Comparison of ENCODE assay signal across 1 cellular context in the genomic region with DNA sequence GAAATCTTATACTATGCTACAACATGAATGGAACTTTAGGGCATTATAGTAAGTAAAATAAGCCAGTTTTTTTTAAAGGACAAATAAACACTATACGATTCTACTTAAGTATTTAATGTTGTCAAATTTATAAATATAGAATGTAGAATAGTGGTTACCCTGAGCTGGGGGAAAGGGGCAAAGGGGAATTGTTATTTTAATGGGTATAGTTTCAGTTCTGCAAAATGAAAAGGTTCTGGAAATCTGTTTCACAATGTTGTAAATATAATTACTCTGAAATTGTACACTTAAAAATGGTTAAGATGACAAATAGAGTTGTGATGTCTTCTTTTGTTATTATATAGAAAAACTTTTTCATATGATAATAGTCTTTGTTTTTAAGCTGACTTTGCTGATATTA.
TF ChIP-seq lines count a peak whose summit lies in the region.

No MANE protein-coding gene starts in this region.

TF ChIP-seq in GM12878, 131 proteins besides CTCF, POLR2A, EP300 and RAD21 (continued from another document):
- peak; percentile 58 for TF ChIP-seq MTA2 (IDR thresholded peaks at IDR 0.05; ENCODE audit: low read depth)
- TF ChIP-seq, protein P1, sequence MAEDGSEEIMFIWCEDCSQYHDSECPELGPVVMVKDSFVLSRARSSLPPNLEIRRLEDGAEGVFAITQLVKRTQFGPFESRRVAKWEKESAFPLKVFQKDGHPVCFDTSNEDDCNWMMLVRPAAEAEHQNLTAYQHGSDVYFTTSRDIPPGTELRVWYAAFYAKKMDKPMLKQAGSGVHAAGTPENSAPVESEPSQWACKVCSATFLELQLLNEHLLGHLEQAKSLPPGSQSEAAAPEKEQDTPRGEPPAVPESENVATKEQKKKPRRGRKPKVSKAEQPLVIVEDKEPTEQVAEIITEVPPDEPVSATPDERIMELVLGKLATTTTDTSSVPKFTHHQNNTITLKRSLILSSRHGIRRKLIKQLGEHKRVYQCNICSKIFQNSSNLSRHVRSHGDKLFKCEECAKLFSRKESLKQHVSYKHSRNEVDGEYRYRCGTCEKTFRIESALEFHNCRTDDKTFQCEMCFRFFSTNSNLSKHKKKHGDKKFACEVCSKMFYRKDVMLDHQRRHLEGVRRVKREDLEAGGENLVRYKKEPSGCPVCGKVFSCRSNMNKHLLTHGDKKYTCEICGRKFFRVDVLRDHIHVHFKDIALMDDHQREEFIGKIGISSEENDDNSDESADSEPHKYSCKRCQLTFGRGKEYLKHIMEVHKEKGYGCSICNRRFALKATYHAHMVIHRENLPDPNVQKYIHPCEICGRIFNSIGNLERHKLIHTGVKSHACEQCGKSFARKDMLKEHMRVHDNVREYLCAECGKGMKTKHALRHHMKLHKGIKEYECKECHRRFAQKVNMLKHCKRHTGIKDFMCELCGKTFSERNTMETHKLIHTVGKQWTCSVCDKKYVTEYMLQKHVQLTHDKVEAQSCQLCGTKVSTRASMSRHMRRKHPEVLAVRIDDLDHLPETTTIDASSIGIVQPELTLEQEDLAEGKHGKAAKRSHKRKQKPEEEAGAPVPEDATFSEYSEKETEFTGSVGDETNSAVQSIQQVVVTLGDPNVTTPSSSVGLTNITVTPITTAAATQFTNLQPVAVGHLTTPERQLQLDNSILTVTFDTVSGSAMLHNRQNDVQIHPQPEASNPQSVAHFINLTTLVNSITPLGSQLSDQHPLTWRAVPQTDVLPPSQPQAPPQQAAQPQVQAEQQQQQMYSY (CRISPR knock-in tag; IDR thresholded peaks at IDR 0.05) = no peak
- peak; percentile 53; the same call in 1 of the 2 replicates for TF ChIP-seq NR2F1 (conservative IDR thresholded peaks at IDR 0.05)
- no peak for TF ChIP-seq SUPT20H (IDR thresholded peaks at IDR 0.05; ENCODE audit: borderline replicate concordance, control insufficient read depth, low read depth, low read length)
- TF ChIP-seq SPI1 (IDR thresholded peaks at IDR 0.05; ENCODE audit: borderline replicate concordance, insufficient read depth, low read depth, low read length) = peak; percentile 61; the same call in 1 of the 2 replicates
- no peak for TF ChIP-seq NBN (IDR thresholded peaks at IDR 0.05)
- TF ChIP-seq BACH1 (IDR thresholded peaks at IDR 0.05; ENCODE audit: borderline replicate concordance) = no peak
- TF ChIP-seq ZNF217 (IDR thresholded peaks at IDR 0.05) = no peak
- no peak for TF ChIP-seq RCOR1 (conservative IDR thresholded peaks at IDR 0.05; ENCODE audit: low read depth, low read length)
- TF ChIP-seq, protein P2, sequence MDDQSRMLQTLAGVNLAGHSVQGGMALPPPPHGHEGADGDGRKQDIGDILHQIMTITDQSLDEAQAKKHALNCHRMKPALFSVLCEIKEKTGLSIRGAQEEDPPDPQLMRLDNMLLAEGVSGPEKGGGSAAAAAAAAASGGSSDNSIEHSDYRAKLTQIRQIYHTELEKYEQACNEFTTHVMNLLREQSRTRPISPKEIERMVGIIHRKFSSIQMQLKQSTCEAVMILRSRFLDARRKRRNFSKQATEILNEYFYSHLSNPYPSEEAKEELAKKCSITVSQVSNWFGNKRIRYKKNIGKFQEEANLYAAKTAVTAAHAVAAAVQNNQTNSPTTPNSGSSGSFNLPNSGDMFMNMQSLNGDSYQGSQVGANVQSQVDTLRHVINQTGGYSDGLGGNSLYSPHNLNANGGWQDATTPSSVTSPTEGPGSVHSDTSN (IDR thresholded peaks at IDR 0.05; ENCODE audit: insufficient replicate concordance, low read depth, low read length) = no peak
- no peak for TF ChIP-seq SMAD5 (IDR thresholded peaks at IDR 0.05; ENCODE audit: low read depth)
- TF ChIP-seq HDAC6 (IDR thresholded peaks at IDR 0.05; ENCODE audit: unreplicated experiment) = no peak
- TF ChIP-seq TBL1XR1 (IDR thresholded peaks at IDR 0.05; ENCODE audit: low read depth, low read length) = no peak
- no peak for TF ChIP-seq TARDBP (IDR thresholded peaks at IDR 0.05; ENCODE audit: borderline replicate concordance)
- no peak for TF ChIP-seq CHD2 (IDR thresholded peaks at IDR 0.05; ENCODE audit: borderline replicate concordance, low read depth, low read length)
- no peak for TF ChIP-seq KLF5 (IDR thresholded peaks at IDR 0.05; ENCODE audit: partially characterized antibody)
- no peak for TF ChIP-seq NR2C2 (IDR thresholded peaks at IDR 0.05; ENCODE audit: borderline replicate concordance, control insufficient read depth, insufficient read length, low read depth)
- TF ChIP-seq, protein P3, sequence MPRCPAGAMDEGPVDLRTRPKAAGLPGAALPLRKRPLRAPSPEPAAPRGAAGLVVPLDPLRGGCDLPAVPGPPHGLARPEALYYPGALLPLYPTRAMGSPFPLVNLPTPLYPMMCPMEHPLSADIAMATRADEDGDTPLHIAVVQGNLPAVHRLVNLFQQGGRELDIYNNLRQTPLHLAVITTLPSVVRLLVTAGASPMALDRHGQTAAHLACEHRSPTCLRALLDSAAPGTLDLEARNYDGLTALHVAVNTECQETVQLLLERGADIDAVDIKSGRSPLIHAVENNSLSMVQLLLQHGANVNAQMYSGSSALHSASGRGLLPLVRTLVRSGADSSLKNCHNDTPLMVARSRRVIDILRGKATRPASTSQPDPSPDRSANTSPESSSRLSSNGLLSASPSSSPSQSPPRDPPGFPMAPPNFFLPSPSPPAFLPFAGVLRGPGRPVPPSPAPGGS (IDR thresholded peaks at IDR 0.05; ENCODE audit: borderline replicate concordance, insufficient read depth, low read depth, low read length, poor library complexity, severe bottlenecking) = no peak
- TF ChIP-seq IKZF2 (IDR thresholded peaks at IDR 0.05) = peak; percentile 27 to 45; a peak in 2 of 4 replicates
- peak; percentile 25 for TF ChIP-seq MEF2B (IDR thresholded peaks at IDR 0.05; ENCODE audit: partially characterized antibody, poor library complexity, severe bottlenecking)
- TF ChIP-seq, protein P4, sequence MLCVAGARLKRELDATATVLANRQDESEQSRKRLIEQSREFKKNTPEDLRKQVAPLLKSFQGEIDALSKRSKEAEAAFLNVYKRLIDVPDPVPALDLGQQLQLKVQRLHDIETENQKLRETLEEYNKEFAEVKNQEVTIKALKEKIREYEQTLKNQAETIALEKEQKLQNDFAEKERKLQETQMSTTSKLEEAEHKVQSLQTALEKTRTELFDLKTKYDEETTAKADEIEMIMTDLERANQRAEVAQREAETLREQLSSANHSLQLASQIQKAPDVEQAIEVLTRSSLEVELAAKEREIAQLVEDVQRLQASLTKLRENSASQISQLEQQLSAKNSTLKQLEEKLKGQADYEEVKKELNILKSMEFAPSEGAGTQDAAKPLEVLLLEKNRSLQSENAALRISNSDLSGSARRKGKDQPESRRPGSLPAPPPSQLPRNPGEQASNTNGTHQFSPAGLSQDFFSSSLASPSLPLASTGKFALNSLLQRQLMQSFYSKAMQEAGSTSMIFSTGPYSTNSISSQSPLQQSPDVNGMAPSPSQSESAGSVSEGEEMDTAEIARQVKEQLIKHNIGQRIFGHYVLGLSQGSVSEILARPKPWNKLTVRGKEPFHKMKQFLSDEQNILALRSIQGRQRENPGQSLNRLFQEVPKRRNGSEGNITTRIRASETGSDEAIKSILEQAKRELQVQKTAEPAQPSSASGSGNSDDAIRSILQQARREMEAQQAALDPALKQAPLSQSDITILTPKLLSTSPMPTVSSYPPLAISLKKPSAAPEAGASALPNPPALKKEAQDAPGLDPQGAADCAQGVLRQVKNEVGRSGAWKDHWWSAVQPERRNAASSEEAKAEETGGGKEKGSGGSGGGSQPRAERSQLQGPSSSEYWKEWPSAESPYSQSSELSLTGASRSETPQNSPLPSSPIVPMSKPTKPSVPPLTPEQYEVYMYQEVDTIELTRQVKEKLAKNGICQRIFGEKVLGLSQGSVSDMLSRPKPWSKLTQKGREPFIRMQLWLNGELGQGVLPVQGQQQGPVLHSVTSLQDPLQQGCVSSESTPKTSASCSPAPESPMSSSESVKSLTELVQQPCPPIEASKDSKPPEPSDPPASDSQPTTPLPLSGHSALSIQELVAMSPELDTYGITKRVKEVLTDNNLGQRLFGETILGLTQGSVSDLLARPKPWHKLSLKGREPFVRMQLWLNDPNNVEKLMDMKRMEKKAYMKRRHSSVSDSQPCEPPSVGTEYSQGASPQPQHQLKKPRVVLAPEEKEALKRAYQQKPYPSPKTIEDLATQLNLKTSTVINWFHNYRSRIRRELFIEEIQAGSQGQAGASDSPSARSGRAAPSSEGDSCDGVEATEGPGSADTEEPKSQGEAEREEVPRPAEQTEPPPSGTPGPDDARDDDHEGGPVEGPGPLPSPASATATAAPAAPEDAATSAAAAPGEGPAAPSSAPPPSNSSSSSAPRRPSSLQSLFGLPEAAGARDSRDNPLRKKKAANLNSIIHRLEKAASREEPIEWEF (IDR thresholded peaks at IDR 0.05; ENCODE audit: insufficient replicate concordance, low read depth, low read length) = no peak
- TF ChIP-seq, protein P5, sequence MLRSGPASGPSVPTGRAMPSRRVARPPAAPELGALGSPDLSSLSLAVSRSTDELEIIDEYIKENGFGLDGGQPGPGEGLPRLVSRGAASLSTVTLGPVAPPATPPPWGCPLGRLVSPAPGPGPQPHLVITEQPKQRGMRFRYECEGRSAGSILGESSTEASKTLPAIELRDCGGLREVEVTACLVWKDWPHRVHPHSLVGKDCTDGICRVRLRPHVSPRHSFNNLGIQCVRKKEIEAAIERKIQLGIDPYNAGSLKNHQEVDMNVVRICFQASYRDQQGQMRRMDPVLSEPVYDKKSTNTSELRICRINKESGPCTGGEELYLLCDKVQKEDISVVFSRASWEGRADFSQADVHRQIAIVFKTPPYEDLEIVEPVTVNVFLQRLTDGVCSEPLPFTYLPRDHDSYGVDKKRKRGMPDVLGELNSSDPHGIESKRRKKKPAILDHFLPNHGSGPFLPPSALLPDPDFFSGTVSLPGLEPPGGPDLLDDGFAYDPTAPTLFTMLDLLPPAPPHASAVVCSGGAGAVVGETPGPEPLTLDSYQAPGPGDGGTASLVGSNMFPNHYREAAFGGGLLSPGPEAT (IDR thresholded peaks at IDR 0.05; ENCODE audit: low read depth) = no peak
- TF ChIP-seq YY1 (IDR thresholded peaks at IDR 0.05; ENCODE audit: low read depth, low read length) = no peak
- TF ChIP-seq NRF1 (conservative IDR thresholded peaks at IDR 0.05; ENCODE audit: low read depth, low read length) = no peak
- TF ChIP-seq, protein P6, sequence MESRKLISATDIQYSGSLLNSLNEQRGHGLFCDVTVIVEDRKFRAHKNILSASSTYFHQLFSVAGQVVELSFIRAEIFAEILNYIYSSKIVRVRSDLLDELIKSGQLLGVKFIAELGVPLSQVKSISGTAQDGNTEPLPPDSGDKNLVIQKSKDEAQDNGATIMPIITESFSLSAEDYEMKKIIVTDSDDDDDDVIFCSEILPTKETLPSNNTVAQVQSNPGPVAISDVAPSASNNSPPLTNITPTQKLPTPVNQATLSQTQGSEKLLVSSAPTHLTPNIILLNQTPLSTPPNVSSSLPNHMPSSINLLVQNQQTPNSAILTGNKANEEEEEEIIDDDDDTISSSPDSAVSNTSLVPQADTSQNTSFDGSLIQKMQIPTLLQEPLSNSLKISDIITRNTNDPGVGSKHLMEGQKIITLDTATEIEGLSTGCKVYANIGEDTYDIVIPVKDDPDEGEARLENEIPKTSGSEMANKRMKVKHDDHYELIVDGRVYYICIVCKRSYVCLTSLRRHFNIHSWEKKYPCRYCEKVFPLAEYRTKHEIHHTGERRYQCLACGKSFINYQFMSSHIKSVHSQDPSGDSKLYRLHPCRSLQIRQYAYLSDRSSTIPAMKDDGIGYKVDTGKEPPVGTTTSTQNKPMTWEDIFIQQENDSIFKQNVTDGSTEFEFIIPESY (IDR thresholded peaks at IDR 0.05) = no peak
- TF ChIP-seq, protein P7, sequence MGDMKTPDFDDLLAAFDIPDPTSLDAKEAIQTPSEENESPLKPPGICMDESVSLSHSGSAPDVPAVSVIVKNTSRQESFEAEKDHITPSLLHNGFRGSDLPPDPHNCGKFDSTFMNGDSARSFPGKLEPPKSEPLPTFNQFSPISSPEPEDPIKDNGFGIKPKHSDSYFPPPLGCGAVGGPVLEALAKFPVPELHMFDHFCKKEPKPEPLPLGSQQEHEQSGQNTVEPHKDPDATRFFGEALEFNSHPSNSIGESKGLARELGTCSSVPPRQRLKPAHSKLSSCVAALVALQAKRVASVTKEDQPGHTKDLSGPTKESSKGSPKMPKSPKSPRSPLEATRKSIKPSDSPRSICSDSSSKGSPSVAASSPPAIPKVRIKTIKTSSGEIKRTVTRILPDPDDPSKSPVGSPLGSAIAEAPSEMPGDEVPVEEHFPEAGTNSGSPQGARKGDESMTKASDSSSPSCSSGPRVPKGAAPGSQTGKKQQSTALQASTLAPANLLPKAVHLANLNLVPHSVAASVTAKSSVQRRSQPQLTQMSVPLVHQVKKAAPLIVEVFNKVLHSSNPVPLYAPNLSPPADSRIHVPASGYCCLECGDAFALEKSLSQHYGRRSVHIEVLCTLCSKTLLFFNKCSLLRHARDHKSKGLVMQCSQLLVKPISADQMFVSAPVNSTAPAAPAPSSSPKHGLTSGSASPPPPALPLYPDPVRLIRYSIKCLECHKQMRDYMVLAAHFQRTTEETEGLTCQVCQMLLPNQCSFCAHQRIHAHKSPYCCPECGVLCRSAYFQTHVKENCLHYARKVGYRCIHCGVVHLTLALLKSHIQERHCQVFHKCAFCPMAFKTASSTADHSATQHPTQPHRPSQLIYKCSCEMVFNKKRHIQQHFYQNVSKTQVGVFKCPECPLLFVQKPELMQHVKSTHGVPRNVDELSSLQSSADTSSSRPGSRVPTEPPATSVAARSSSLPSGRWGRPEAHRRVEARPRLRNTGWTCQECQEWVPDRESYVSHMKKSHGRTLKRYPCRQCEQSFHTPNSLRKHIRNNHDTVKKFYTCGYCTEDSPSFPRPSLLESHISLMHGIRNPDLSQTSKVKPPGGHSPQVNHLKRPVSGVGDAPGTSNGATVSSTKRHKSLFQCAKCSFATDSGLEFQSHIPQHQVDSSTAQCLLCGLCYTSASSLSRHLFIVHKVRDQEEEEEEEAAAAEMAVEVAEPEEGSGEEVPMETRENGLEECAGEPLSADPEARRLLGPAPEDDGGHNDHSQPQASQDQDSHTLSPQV (IDR thresholded peaks at IDR 0.05) = no peak
- TF ChIP-seq, protein P8, sequence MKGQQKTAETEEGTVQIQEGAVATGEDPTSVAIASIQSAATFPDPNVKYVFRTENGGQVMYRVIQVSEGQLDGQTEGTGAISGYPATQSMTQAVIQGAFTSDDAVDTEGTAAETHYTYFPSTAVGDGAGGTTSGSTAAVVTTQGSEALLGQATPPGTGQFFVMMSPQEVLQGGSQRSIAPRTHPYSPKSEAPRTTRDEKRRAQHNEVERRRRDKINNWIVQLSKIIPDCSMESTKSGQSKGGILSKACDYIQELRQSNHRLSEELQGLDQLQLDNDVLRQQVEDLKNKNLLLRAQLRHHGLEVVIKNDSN (IDR thresholded peaks at IDR 0.05; ENCODE audit: borderline replicate concordance, extremely low read length, insufficient read depth, low read depth, low read length) = no peak
- no peak for TF ChIP-seq HDGF (IDR thresholded peaks at IDR 0.05)
- TF ChIP-seq MTA3 (IDR thresholded peaks at IDR 0.05; ENCODE audit: borderline replicate concordance, low read length) = no peak
- TF ChIP-seq PML (IDR thresholded peaks at IDR 0.05; ENCODE audit: low read length) = no peak
- TF ChIP-seq CREB1 (IDR thresholded peaks at IDR 0.05; ENCODE audit: low read depth) = no peak
- TF ChIP-seq ZSCAN29 (IDR thresholded peaks at IDR 0.05) = no peak
- TF ChIP-seq PAX5 (IDR thresholded peaks at IDR 0.05; ENCODE audit: borderline replicate concordance, low read depth, low read length) = no peak
- no peak for TF ChIP-seq GATAD2B (conservative IDR thresholded peaks at IDR 0.05; ENCODE audit: low read depth)
- TF ChIP-seq EED (IDR thresholded peaks at IDR 0.05; ENCODE audit: low read depth) = no peak
- no peak for TF ChIP-seq JUNB (IDR thresholded peaks at IDR 0.05)
- no peak for TF ChIP-seq ZNF24 (IDR thresholded peaks at IDR 0.05)
- TF ChIP-seq DPF2 (IDR thresholded peaks at IDR 0.05) = peak; percentile 31; the same call in 1 of the 2 replicates
- no peak for TF ChIP-seq ZNF622 (IDR thresholded peaks at IDR 0.05)
- TF ChIP-seq YBX1 (IDR thresholded peaks at IDR 0.05) = no peak
